Comparison of ENCODE assay signal across 21 cellular contexts in the genomic region with DNA sequence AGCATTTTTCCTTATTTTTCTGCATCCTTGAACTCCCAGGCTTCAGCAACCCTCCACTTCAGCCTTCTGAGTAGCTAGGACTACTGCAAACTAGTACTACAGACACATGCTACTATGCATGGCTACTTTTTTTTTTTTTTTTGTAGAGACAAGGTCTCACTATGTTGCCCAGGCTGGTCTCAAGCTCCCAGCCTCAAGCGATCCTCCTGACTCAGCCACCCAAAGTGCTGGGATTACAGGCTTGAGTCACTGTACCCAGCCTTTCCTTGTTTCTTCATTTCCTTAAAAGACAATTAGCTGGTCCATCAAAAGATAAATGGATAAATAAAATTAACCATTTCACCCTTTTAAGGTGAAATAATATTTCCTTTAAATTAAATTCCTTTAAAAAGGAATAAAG.
"Had no signal": no experiment of that assay in that cellular context is flagged by ENCODE, and none has a peak within 500 bp of the region (broad histone marks: within the 10 kb centered on the region; RNA-seq: fewer than 3 reads in every experiment).

No MANE protein-coding gene starts in this region.

- H3K4me3 ChIP-seq: dorsolateral prefrontal cortex, esophagus squamous epithelium, lower lobe of right lung, pancreas, right lobe of liver, thyroid gland had no signal

- H3K36me3 ChIP-seq: esophagus squamous epithelium, lower lobe of right lung, neutrophil, pancreas, right lobe of liver, thyroid gland had no signal

- ATAC-seq: left ventricle myocardium superior; lower lobe of right lung; natural killer cell; pancreas; right lobe of liver; stimulated activated naive CD8-positive, alpha-beta T cell treated with anti-CD3 and anti-CD28 coated beads, Interleukin-15, amount 100 ng/mL, for 72 hours had no signal

- H3K9me3 ChIP-seq: esophagus squamous epithelium, lower lobe of right lung, neutrophil, pancreas, right lobe of liver, thyroid gland had no signal

- H3K27ac ChIP-seq: dorsolateral prefrontal cortex, esophagus squamous epithelium, lower lobe of right lung, neutrophil, right lobe of liver, thyroid gland had no signal

- H3K27me3 ChIP-seq: dorsolateral prefrontal cortex, esophagus squamous epithelium, pancreas, right lobe of liver, thyroid gland had no signal

- DNase-seq: dorsolateral prefrontal cortex; effector CD4-positive, alpha-beta T cell; esophagus squamous epithelium; hypothalamus; immature natural killer cell; islet precursor cell; kidney glomerular epithelial cell; left ventricle myocardium superior; lower lobe of right lung; natural killer cell; pancreas; right lobe of liver; small intestine; stimulated activated CD4-positive, alpha-beta T cell treated with anti-CD3 and anti-CD28 coated beads, Interleukin-12 subunit alpha, Interleukin-12 subunit beta, amount 100 ng/mL, for 4 hours; stimulated activated CD4-positive, alpha-beta T cell treated with anti-CD3 and anti-CD28 coated beads, Interleukin-1b, Interleukin-23, amount 100 ng/mL, for 48 hours; stimulated activated CD4-positive, alpha-beta T cell treated with anti-CD3 and anti-CD28 coated beads, Interleukin-4, amount 100 ng/mL, for 1 hour; stimulated activated CD8-positive, alpha-beta memory T cell treated with anti-CD3 and anti-CD28 coated beads, Interleukin-4, amount 100 ng/mL, for 48 hours; stimulated activated naive CD4-positive, alpha-beta T cell; stimulated activated naive CD8-positive, alpha-beta T cell treated with anti-CD3 and anti-CD28 coated beads, Interleukin-15, amount 100 ng/mL, for 72 hours; thyroid gland had no signal

- H3K4me1 ChIP-seq: lower lobe of right lung, pancreas, right lobe of liver, thyroid gland had no signal
